ENCODE assay signal across 16 cellular contexts in the genomic region with DNA sequence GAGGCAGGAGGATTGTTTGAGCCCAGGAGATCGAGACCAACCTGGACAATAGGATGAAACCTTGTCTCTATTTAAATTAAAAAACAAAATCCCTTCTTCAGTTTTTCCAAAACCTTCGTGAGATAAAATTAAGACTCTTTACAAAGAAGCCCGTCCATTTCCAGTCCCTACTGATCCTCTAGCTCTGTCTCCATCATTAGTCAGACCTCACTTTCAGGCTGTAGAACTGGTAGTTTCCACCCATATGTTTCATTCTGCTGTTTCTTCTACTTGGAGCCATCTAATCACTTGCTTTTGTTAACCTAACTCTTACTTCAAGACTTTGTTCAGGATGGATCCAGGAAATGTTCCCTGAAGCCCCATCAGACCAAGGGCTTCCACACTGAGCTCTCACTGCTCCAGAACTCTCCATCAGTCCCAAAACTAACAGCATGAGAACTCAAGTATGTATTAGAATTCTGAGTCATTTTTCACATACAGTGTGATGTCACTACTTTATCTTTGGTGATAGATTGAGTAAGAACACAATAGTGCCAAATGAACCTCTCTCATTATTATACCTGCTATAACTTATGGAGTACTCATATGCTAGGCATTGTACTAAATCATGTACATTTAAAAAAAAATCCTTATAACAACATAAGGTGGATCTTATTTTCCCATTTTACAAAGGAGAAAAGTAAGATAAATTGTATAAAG.
"Had no signal": no experiment of that assay in that cellular context is flagged by ENCODE, and none has a peak within 500 bp of the region (broad histone marks: within the 10 kb centered on the region; RNA-seq: fewer than 3 reads in every experiment).

No MANE protein-coding gene starts in this region.

- H3K9me3 Mint-ChIP-seq: activated CD8-positive, alpha-beta T cell treated with anti-CD3 and anti-CD28 coated beads for 36 hours; activated T-helper 1 cell treated with anti-CD3 and anti-CD28 coated beads, Interleukin-12 subunit alpha, Interleukin-12 subunit beta, Interleukin-2, Interleukin-4 antibody, amounts not matched to agents 30 ng/mL and 10 ng/mL and 1 ng/mL, durations not matched to agents 14 hours and 24 hours and 36 hours; neural crest cell; stimulated activated naive B cell treated with anti-CD40 and anti-IgM and Interleukin-4, amounts not matched to agents 10 μg/mL and 1 μg/mL and 100 μg/mL, for 72 hours; T-helper 1 cell treated with Interleukin-12 subunit alpha and Interleukin-12 subunit beta and Interleukin-4 antibody, amounts not matched to agents 30 μg/mL and 1 μg/mL, for 36 hours had no signal

- H3K27me3 ChIP-seq: ascending aorta, colonic mucosa, gastrocnemius medialis, ovary, thyroid gland had no signal

- H3K4me1 Mint-ChIP-seq: neural crest cell had no signal

- H3K36me3 ChIP-seq: ascending aorta, colonic mucosa, gastrocnemius medialis, ovary, thyroid gland, WERI-Rb-1 had no signal

- H3K27ac Mint-ChIP-seq: activated CD8-positive, alpha-beta T cell treated with anti-CD3 and anti-CD28 coated beads for 36 hours; activated T-helper 1 cell treated with anti-CD3 and anti-CD28 coated beads, Interleukin-12 subunit alpha, Interleukin-12 subunit beta, Interleukin-2, Interleukin-4 antibody, amounts not matched to agents 30 ng/mL and 10 ng/mL and 1 ng/mL, durations not matched to agents 14 hours and 24 hours and 36 hours; stimulated activated naive B cell treated with anti-CD40 and anti-IgM and Interleukin-4, amounts not matched to agents 10 μg/mL and 1 μg/mL and 100 μg/mL, for 72 hours; T-helper 1 cell treated with Interleukin-12 subunit alpha and Interleukin-12 subunit beta and Interleukin-4 antibody, amounts not matched to agents 30 μg/mL and 1 μg/mL, for 36 hours had no signal

- H3K36me3 Mint-ChIP-seq: stimulated activated naive B cell treated with anti-CD40 and anti-IgM and Interleukin-4, amounts not matched to agents 10 μg/mL and 1 μg/mL and 100 μg/mL, for 72 hours had no signal

- H3K27me3 Mint-ChIP-seq: activated CD8-positive, alpha-beta T cell treated with anti-CD3 and anti-CD28 coated beads for 36 hours; stimulated activated naive B cell treated with anti-CD40 and anti-IgM and Interleukin-4, amounts not matched to agents 10 μg/mL and 1 μg/mL and 100 μg/mL, for 72 hours had no signal

- H3K4me3 Mint-ChIP-seq: activated CD8-positive, alpha-beta T cell treated with anti-CD3 and anti-CD28 coated beads for 36 hours; activated T-helper 1 cell treated with anti-CD3 and anti-CD28 coated beads, Interleukin-12 subunit alpha, Interleukin-12 subunit beta, Interleukin-2, Interleukin-4 antibody, amounts not matched to agents 30 ng/mL and 10 ng/mL and 1 ng/mL, durations not matched to agents 14 hours and 24 hours and 36 hours; neural crest cell; stimulated activated naive B cell treated with anti-CD40 and anti-IgM and Interleukin-4, amounts not matched to agents 10 μg/mL and 1 μg/mL and 100 μg/mL, for 72 hours; T-helper 1 cell treated with Interleukin-12 subunit alpha and Interleukin-12 subunit beta and Interleukin-4 antibody, amounts not matched to agents 30 μg/mL and 1 μg/mL, for 36 hours had no signal

- H3K4me1 ChIP-seq: ascending aorta, colonic mucosa, thyroid gland had no signal

- H3K9me3 ChIP-seq: ascending aorta, colonic mucosa, gastrocnemius medialis, ovary, thyroid gland had no signal

- H3K27ac ChIP-seq: ascending aorta, colonic mucosa, gastrocnemius medialis, ovary, thyroid gland, WERI-Rb-1 had no signal

- DNase-seq: activated CD4-positive, alpha-beta T cell treated with anti-CD3 and anti-CD28 coated beads for 48 hours; activated CD8-positive, alpha-beta T cell treated with anti-CD3 and anti-CD28 coated beads for 36 hours; activated naive CD4-positive, alpha-beta T cell treated with Interleukin-2 at 50 U/mL for 16 hours; colonic mucosa; gastrocnemius medialis; islet precursor cell; midbrain; ovary; stimulated activated CD4-positive, alpha-beta T cell treated with anti-CD3 and anti-CD28 coated beads, Interleukin-2, amount 100 ng/mL, for 48 hours; stimulated activated naive B cell treated with anti-CD40 and anti-IgM and Interleukin-4, amounts not matched to agents 10 μg/mL and 1 μg/mL and 100 μg/mL, for 72 hours; thyroid gland; WERI-Rb-1 had no signal

- ATAC-seq: activated CD8-positive, alpha-beta T cell treated with anti-CD3 and anti-CD28 coated beads for 36 hours; gastrocnemius medialis had no signal

- H3K4me3 ChIP-seq: ascending aorta, colonic mucosa, gastrocnemius medialis, ovary, thyroid gland had no signal
